In the genomic region with DNA sequence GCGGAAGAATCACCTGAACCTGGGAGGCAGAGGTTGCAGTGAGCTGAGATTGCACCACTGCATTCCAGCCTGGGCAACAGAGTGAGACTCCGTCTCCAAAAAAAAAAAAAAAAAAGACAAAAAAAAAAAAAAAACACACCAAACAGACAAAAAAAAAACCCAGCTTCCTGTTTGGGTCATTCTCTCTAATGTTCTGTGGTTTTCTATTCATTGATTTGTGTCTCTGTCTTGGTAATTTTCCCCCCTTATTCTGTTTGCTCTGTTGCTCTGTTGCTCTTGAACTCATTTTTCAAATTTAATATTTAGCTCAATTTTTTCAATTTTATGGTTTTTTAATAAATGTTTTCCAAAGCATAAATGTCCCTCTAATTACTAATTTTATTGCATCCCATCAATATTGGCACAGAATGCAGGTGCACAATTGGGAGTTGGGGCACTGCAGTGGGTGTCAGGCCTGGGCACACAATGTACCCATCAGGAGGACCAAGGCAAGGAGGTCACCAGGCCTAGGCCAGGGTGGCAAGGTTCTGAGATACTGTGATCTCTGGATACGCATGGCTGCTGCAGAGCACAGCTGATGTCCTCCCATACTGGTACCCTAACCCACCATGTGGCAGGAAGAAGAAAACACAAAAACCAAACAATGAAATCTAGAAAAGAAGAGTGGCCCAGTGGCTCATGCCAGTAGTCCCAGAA, we compare ENCODE assay signal across 1 cellular context.
TF ChIP-seq lines count a peak whose summit lies in the region.

No MANE protein-coding gene starts in this region.

TF ChIP-seq in HepG2, 621 proteins besides CTCF, POLR2A, EP300 and RAD21:
- TF ChIP-seq, protein P1, sequence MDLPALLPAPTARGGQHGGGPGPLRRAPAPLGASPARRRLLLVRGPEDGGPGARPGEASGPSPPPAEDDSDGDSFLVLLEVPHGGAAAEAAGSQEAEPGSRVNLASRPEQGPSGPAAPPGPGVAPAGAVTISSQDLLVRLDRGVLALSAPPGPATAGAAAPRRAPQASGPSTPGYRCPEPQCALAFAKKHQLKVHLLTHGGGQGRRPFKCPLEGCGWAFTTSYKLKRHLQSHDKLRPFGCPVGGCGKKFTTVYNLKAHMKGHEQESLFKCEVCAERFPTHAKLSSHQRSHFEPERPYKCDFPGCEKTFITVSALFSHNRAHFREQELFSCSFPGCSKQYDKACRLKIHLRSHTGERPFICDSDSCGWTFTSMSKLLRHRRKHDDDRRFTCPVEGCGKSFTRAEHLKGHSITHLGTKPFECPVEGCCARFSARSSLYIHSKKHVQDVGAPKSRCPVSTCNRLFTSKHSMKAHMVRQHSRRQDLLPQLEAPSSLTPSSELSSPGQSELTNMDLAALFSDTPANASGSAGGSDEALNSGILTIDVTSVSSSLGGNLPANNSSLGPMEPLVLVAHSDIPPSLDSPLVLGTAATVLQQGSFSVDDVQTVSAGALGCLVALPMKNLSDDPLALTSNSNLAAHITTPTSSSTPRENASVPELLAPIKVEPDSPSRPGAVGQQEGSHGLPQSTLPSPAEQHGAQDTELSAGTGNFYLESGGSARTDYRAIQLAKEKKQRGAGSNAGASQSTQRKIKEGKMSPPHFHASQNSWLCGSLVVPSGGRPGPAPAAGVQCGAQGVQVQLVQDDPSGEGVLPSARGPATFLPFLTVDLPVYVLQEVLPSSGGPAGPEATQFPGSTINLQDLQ (CRISPR knock-in tag; IDR thresholded peaks at IDR 0.05), result no peak
- TF ChIP-seq SKIL (CRISPR knock-in tag; IDR thresholded peaks at IDR 0.05; ENCODE audit: borderline replicate concordance) (no peak), MTF1 (CRISPR knock-in tag; IDR thresholded peaks at IDR 0.05) (no peak), ATF7 (IDR thresholded peaks at IDR 0.05) (no peak), ATF7 (CRISPR knock-in tag; IDR thresholded peaks at IDR 0.05) (no peak), ZNF776 (CRISPR knock-in tag; IDR thresholded peaks at IDR 0.05) (no peak), FOXK2 (IDR thresholded peaks at IDR 0.05) (no peak), ISL2 (CRISPR knock-in tag; IDR thresholded peaks at IDR 0.05) (no peak), ZNF329 (CRISPR knock-in tag; IDR thresholded peaks at IDR 0.05; ENCODE audit: low read depth) (no peak), TAF15 (IDR thresholded peaks at IDR 0.05; ENCODE audit: low read depth, low read length, poor library complexity, severe bottlenecking) (no peak), TARDBP (CRISPR knock-in tag; IDR thresholded peaks at IDR 0.05) (no peak), ZNF205 (CRISPR knock-in tag; IDR thresholded peaks at IDR 0.05) (no peak), KDM4B (CRISPR knock-in tag; IDR thresholded peaks at IDR 0.05) (no peak), ZKSCAN8 (CRISPR knock-in tag; IDR thresholded peaks at IDR 0.05; ENCODE audit: borderline replicate concordance) (no peak), ZNF263 (CRISPR knock-in tag; IDR thresholded peaks at IDR 0.05) (no peak), HHEX (CRISPR knock-in tag; IDR thresholded peaks at IDR 0.05) (no peak), RERE (CRISPR knock-in tag; IDR thresholded peaks at IDR 0.05; ENCODE audit: low read depth) (no peak), ZNF740 (CRISPR knock-in tag; IDR thresholded peaks at IDR 0.05) (no peak)
- TF ChIP-seq, protein P2, sequence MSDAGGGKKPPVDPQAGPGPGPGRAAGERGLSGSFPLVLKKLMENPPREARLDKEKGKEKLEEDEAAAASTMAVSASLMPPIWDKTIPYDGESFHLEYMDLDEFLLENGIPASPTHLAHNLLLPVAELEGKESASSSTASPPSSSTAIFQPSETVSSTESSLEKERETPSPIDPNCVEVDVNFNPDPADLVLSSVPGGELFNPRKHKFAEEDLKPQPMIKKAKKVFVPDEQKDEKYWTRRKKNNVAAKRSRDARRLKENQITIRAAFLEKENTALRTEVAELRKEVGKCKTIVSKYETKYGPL (CRISPR knock-in tag; IDR thresholded peaks at IDR 0.05), result no peak
- TF ChIP-seq, protein P3, sequence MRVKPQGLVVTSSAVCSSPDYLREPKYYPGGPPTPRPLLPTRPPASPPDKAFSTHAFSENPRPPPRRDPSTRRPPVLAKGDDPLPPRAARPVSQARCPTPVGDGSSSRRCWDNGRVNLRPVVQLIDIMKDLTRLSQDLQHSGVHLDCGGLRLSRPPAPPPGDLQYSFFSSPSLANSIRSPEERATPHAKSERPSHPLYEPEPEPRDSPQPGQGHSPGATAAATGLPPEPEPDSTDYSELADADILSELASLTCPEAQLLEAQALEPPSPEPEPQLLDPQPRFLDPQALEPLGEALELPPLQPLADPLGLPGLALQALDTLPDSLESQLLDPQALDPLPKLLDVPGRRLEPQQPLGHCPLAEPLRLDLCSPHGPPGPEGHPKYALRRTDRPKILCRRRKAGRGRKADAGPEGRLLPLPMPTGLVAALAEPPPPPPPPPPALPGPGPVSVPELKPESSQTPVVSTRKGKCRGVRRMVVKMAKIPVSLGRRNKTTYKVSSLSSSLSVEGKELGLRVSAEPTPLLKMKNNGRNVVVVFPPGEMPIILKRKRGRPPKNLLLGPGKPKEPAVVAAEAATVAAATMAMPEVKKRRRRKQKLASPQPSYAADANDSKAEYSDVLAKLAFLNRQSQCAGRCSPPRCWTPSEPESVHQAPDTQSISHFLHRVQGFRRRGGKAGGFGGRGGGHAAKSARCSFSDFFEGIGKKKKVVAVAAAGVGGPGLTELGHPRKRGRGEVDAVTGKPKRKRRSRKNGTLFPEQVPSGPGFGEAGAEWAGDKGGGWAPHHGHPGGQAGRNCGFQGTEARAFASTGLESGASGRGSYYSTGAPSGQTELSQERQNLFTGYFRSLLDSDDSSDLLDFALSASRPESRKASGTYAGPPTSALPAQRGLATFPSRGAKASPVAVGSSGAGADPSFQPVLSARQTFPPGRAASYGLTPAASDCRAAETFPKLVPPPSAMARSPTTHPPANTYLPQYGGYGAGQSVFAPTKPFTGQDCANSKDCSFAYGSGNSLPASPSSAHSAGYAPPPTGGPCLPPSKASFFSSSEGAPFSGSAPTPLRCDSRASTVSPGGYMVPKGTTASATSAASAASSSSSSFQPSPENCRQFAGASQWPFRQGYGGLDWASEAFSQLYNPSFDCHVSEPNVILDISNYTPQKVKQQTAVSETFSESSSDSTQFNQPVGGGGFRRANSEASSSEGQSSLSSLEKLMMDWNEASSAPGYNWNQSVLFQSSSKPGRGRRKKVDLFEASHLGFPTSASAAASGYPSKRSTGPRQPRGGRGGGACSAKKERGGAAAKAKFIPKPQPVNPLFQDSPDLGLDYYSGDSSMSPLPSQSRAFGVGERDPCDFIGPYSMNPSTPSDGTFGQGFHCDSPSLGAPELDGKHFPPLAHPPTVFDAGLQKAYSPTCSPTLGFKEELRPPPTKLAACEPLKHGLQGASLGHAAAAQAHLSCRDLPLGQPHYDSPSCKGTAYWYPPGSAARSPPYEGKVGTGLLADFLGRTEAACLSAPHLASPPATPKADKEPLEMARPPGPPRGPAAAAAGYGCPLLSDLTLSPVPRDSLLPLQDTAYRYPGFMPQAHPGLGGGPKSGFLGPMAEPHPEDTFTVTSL (CRISPR knock-in tag; IDR thresholded peaks at IDR 0.05; ENCODE audit: borderline replicate concordance), result no peak
